Comparison of ENCODE assay signal across 8 cellular contexts in genomic region chr12:61993734-61994345, GRCh38.
DNase-seq lines count a peak whose midpoint lies in the region; ATAC-seq, FAIRE-seq and TF ChIP-seq lines count a peak whose summit lies in the region.

No MANE protein-coding gene starts in this region.

- H4K20me1 ChIP-seq in SU-DHL-6 (ENCODE audit: low read depth, low read length), result no peaks in the 10 kb centered on the region

- peak; percentile 15 for DNase-seq in COLO668 (lab: John Stamatoyannopoulos, UW; ENCODE audit: unreplicated experiment)
- peak; percentile 4 for DNase-seq in HPDE6-E6E7 (ENCODE audit: extremely low spot score)
- DNase-seq in right cardiac atrium, result no peak
- peak; percentile 37 for DNase-seq in urothelium cell line (ENCODE audit: low spot score)
- DNase-seq in effector CD8-positive, alpha-beta T cell (lab: John Stamatoyannopoulos, UW), result no peak

- H2AFZ ChIP-seq in SU-DHL-6 (ENCODE audit: low read depth, low read length, severe bottlenecking), result no peak overlapping the region

- H3K4me2 ChIP-seq in SU-DHL-6 (ENCODE audit: low read depth, low read length, poor library complexity, severe bottlenecking), result no peak overlapping the region

- no peaks in the 10 kb centered on the region for H3K9me3 ChIP-seq in SU-DHL-6 (ENCODE audit: insufficient read depth, low read length)
- H3K9me3 ChIP-seq in right cardiac atrium (ENCODE audit: control insufficient read depth, low read length), result no peaks in the 10 kb centered on the region

- H3K27ac ChIP-seq in SU-DHL-6 (ENCODE audit: low read depth, low read length) (no peak overlapping the region), right cardiac atrium (ENCODE audit: low read length) (no peak overlapping the region)

- no peaks in the 10 kb centered on the region for H3F3A ChIP-seq in SU-DHL-6 (ENCODE audit: insufficient read depth)

- ATAC-seq in GM19035 (IDR thresholded peaks at IDR 0.05; ENCODE audit: unreplicated experiment) (peak; percentile 64), right cardiac atrium (peak; percentile 57 to 59), HG03378 (IDR thresholded peaks at IDR 0.05; ENCODE audit: unreplicated experiment) (no peak)

- no peak for FAIRE-seq in urothelium cell line (lab: Jason Lieb, UNC)

- H3K36me3 ChIP-seq in SU-DHL-6 (ENCODE audit: low read length), result no peaks in the 10 kb centered on the region

- no peak overlapping the region for H3K4me3 ChIP-seq in SU-DHL-6 (ENCODE audit: insufficient read depth, low read length, poor library complexity, severe bottlenecking)
- no peak overlapping the region for H3K4me3 ChIP-seq in right cardiac atrium (ENCODE audit: low read length)

- TF ChIP-seq CTCF in SU-DHL-6 (IDR thresholded peaks at IDR 0.05; ENCODE audit: insufficient read depth, low read length, poor library complexity, severe bottlenecking), result peak; percentile 30

- no peaks in the 10 kb centered on the region for H3K79me2 ChIP-seq in SU-DHL-6 (ENCODE audit: insufficient read depth, low read length)

- H3K27me3 ChIP-seq in SU-DHL-6 (ENCODE audit: low read length), result no peaks in the 10 kb centered on the region
- H3K27me3 ChIP-seq in right cardiac atrium (ENCODE audit: control insufficient read depth, insufficient read depth), result no peaks in the 10 kb centered on the region

- H3K9ac ChIP-seq in SU-DHL-6 (ENCODE audit: low read length), result no peak overlapping the region

- 46% methylated on average over 2 of the region's 2 CpGs for WGBS in right cardiac atrium

- H3K4me1 ChIP-seq in right cardiac atrium (ENCODE audit: control insufficient read depth, insufficient read depth, low read length), result no peaks in the 10 kb centered on the region

- no peaks in the 10 kb centered on the region for H3K9me2 ChIP-seq in SU-DHL-6 (replicated peaks; ENCODE audit: insufficient read depth, low read length)

- intact Hi-C loops in right cardiac atrium (cut with DNase I), result no loop called here

Comparison
In these comparisons a context has a peak if more than half of its experiments do, and no peak if none do; other contexts are left out.
1. DNase-seq: peak in COLO668 (single experiment), HPDE6-E6E7 (single experiment) and urothelium cell line (single experiment); none in right cardiac atrium (0 of 3) and effector CD8-positive, alpha-beta T cell (single experiment).